ENCODE assay signal across 16 cellular contexts in the genomic region with DNA sequence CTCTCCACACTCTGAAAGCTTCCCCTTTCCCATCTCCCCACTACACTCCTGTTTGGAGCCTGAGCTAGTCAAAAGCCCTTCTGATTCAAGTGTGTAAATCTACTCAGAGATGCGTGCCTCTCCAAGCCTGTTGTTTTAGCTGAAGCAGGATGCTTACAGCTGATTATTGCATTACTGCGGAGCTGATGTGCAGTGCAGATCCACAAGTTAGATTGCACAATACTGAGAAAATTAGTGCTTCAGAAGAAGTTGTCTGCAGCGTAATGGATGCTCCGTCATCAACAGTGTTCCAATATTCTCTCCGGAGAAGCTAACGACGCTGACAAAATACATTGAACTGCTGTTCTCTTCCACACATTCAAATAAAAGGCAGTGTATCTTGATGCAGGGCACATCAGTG.
"Had no signal": no experiment of that assay in that cellular context is flagged by ENCODE, and none has a peak within 500 bp of the region (broad histone marks: within the 10 kb centered on the region; RNA-seq: fewer than 3 reads in every experiment).

No MANE protein-coding gene starts in this region.

- DNase-seq: activated CD4-positive, alpha-beta T cell treated with anti-CD3 and anti-CD28 coated beads, Interleukin-2, amount 50 U/mL, for 4 hours; activated effector memory CD4-positive, alpha-beta T cell treated with anti-CD3 and anti-CD28 coated beads, Interleukin-2, amount 50 U/mL, for 16 hours; activated T-cell treated with anti-CD3 and anti-CD28 coated beads, Interleukin-2, amount 50 U/mL, for 4 hours; amniotic stem cell; body of pancreas; endodermal cell; erythroblast; mammary epithelial cell; occipital lobe; sigmoid colon; stimulated activated CD4-positive, alpha-beta T cell treated with anti-CD3 and anti-CD28 coated beads, Interleukin-2, amount 100 ng/mL, for 24 hours; stimulated activated naive B cell treated with anti-CD40 and anti-IgM and Interleukin-4, amounts not matched to agents 10 μg/mL and 1 μg/mL and 100 μg/mL, for 72 hours; transverse colon had no signal

- ATAC-seq: activated naive CD4-positive, alpha-beta T cell treated with anti-CD3 and anti-CD28 coated beads, Interleukin-2, amount 50 U/mL, for 72 hours; activated T-cell treated with anti-CD3 and anti-CD28 coated beads, Interleukin-2, amount 50 U/mL, for 4 hours; body of pancreas; natural killer cell treated with Interleukin-12 subunit alpha and Interleukin-12 subunit beta and Interleukin-15 and Interleukin-18, amount 100 ng/mL, for 72 hours; stimulated activated naive B cell treated with anti-CD40 and anti-IgM and Interleukin-4, amounts not matched to agents 10 μg/mL and 1 μg/mL and 100 μg/mL, for 72 hours had no signal

- H3K4me3 ChIP-seq: body of pancreas, prostate gland, sigmoid colon, transverse colon had no signal
